Comparison of ENCODE assay signal across 8 cellular contexts in genomic region chr5:65927497-65928340, GRCh38. TPM values are rescaled to one million over a fixed set of nuclear protein-coding genes. Genes with fewer than 3 reads are reported as not detected.
DNase-seq lines count a peak whose midpoint lies in the region; ATAC-seq and TF ChIP-seq lines count a peak whose summit lies in the region.

No MANE protein-coding gene starts in this region.

- intact Hi-C loops in Panc1 (cut with micrococcal nuclease; ENCODE audit: unreplicated experiment) = loop anchor here (10.0 kb wide), 1 partner anchor 183 kb away; no protein-coding TSS in a partner anchor
- intact Hi-C loops in breast epithelium (cut with DNase I; ENCODE audit: low total_unique reads) = no loop called here

- peaks cover 15% of the 10 kb centered on the region for H3K27me3 ChIP-seq in H7 (ENCODE audit: control insufficient read depth, insufficient read depth, low read length)
- no peaks in the 10 kb centered on the region for H3K27me3 ChIP-seq in Panc1 (ENCODE audit: control insufficient read depth, insufficient read depth, low read length)
- H3K27me3 ChIP-seq in breast epithelium = no peaks in the 10 kb centered on the region
- no peaks in the 10 kb centered on the region for H3K27me3 ChIP-seq in layer of hippocampus (ENCODE audit: control insufficient read depth, insufficient read depth, low read length)

- ATAC-seq in Panc1 = no peak

- POLR2A ChIA-PET in Panc1 (lab: Charles Lee) = interaction anchor here (0.6 kb wide), 1 partner anchor 217 kb away, joined by 11 read pairs; no protein-coding TSS in a partner anchor

- peaks cover 54% of the 10 kb centered on the region for H3K4me1 Mint-ChIP-seq in stimulated activated naive CD8-positive, alpha-beta T cell treated with anti-CD3 and anti-CD28 coated beads, Interleukin-15, Interleukin-2, amounts not matched to agents 100 ng/mL and 50 ng/mL, for 24 hours (ENCODE audit: low read depth)

- CTCF ChIA-PET in Panc1 (lab: Charles Lee) = no interaction called here

- DNase-seq in H7 (peak; percentile 43), Panc1 (ENCODE audit: low read depth, low spot score) (no peak), breast epithelium (ENCODE audit: low spot score in 2 of 2) (no peak), cortex of kidney (lab: John Stamatoyannopoulos, UW) (no peak), occipital lobe (lab: John Stamatoyannopoulos, UW) (no peak)

- H3K9ac ChIP-seq in ES-I3 (ENCODE audit: low read depth, low read length) = peak overlapping the region; percentile 98

- H3K36me3 Mint-ChIP-seq in stimulated activated naive CD8-positive, alpha-beta T cell treated with anti-CD3 and anti-CD28 coated beads, Interleukin-15, Interleukin-2, amounts not matched to agents 100 ng/mL and 50 ng/mL, for 24 hours (ENCODE audit: low read depth) = peaks cover 15% of the 10 kb centered on the region

- H3K27ac ChIP-seq in Panc1 (ENCODE audit: low read length) (peak overlapping the region; percentile 91), breast epithelium (peak overlapping the region; percentile 100), layer of hippocampus (ENCODE audit: low read depth, low read length) (peak overlapping the region; percentile 4)

- H3K27ac Mint-ChIP-seq in stimulated activated naive CD8-positive, alpha-beta T cell treated with anti-CD3 and anti-CD28 coated beads, Interleukin-15, Interleukin-2, amounts not matched to agents 100 ng/mL and 50 ng/mL, for 24 hours = peak overlapping the region; percentile 95

- TF ChIP-seq CTCF in Panc1 (IDR thresholded peaks at IDR 0.05) = no peak
- TF ChIP-seq CTCF in breast epithelium (IDR thresholded peaks at IDR 0.05) = no peak

- H3K4me3 ChIP-seq in H7 (ENCODE audit: insufficient read depth, low read depth, low read length) = peak overlapping the region; percentile 95
- peak overlapping the region; percentile 97 to 99 for H3K4me3 ChIP-seq in Panc1 (ENCODE audit: low read depth in 2 of 2, low read length in 2 of 2)
- peak overlapping the region; percentile 84 to 96 (median 94) for H3K4me3 ChIP-seq in breast epithelium

- H3K4me3 Mint-ChIP-seq in stimulated activated naive CD8-positive, alpha-beta T cell treated with anti-CD3 and anti-CD28 coated beads, Interleukin-15, Interleukin-2, amounts not matched to agents 100 ng/mL and 50 ng/mL, for 24 hours = peak overlapping the region; percentile 91

- in situ Hi-C loops in Panc1 (cut with HindIII; ENCODE audit: low pct_unique_long_range_greater_than_20kb, low sequenced_read_pairs) = no loop called here

- H3K9me3 Mint-ChIP-seq in stimulated activated naive CD8-positive, alpha-beta T cell treated with anti-CD3 and anti-CD28 coated beads, Interleukin-15, Interleukin-2, amounts not matched to agents 100 ng/mL and 50 ng/mL, for 24 hours = no peaks in the 10 kb centered on the region

- no peak for TF ChIP-seq POLR2A in breast epithelium (IDR thresholded peaks at IDR 0.05)

- no peaks in the 10 kb centered on the region for H3K27me3 Mint-ChIP-seq in stimulated activated naive CD8-positive, alpha-beta T cell treated with anti-CD3 and anti-CD28 coated beads, Interleukin-15, Interleukin-2, amounts not matched to agents 100 ng/mL and 50 ng/mL, for 24 hours

- no peaks in the 10 kb centered on the region for H3K36me3 ChIP-seq in ES-I3 (ENCODE audit: insufficient read depth, low read length)
- no peaks in the 10 kb centered on the region for H3K36me3 ChIP-seq in H7 (replicated peaks; ENCODE audit: control insufficient read depth, insufficient read depth, low read length)
- H3K36me3 ChIP-seq in Panc1 (ENCODE audit: control insufficient read depth, insufficient read depth, low read length) = peaks cover 6% of the 10 kb centered on the region
- H3K36me3 ChIP-seq in breast epithelium = no peaks in the 10 kb centered on the region

- BruUV-seq in Panc1 (replicated peaks; lab: Mats Ljungman, UMichigan) = TSS peak; percentile 63

- no peaks in the 10 kb centered on the region for H3K9me3 ChIP-seq in ES-I3 (ENCODE audit: control insufficient read depth, insufficient read depth, low read length)
- no peaks in the 10 kb centered on the region for H3K9me3 ChIP-seq in Panc1 (ENCODE audit: control insufficient read depth, insufficient read depth, low read depth, low read length)
- H3K9me3 ChIP-seq in breast epithelium = no peaks in the 10 kb centered on the region

- peaks cover 19% of the 10 kb centered on the region; the same call in 1 of the 2 replicates for H3K4me1 ChIP-seq in ES-I3 (ENCODE audit: insufficient read depth, low read length)
- H3K4me1 ChIP-seq in Panc1 (ENCODE audit: control insufficient read depth, insufficient read depth, low read length) = peaks cover 52% of the 10 kb centered on the region
- peaks cover 0 to 8% of the 10 kb centered on the region in 2 donors for H3K4me1 ChIP-seq in breast epithelium

RNA-seq across cellular contexts. Expression of gene ERBIN, which starts 1.3 kb away (rescaled TPM):
- total RNA-seq in H7 (2014; rRNA removed; shearing (Covaris generic)) = 17.6 and 22.6 TPM in 2 replicates
- 88.4 TPM for total RNA-seq in Panc1 (2021; ENCODE audit: unreplicated experiment)
- 21.1 TPM for polyA plus RNA-seq in Panc1 (2012; ENCODE audit: insufficient read length)
- total RNA-seq in breast epithelium = 100 to 1,000 TPM in 1 of 3 donors, 10 to 100 TPM in 2; 63.5 to 131 (median 97.7) TPM
- total RNA-seq in occipital lobe = 88.3 TPM

Comparison
In these comparisons a context has a peak if more than half of its experiments do, and no peak if none do; other contexts are left out.
1. H3K27ac ChIP-seq: peak in every context shown above with its lines; median percentile 100 in breast epithelium; 91 in Panc1; 4 in layer of hippocampus.